ENCODE assay signal across 1 cellular context in genomic region chr3:71512544-71512943, GRCh38.
TF ChIP-seq lines count a peak whose summit lies in the region.

No MANE protein-coding gene starts in this region.

TF ChIP-seq in IMR-90, 13 proteins besides CTCF, POLR2A, EP300 and RAD21:
- TF ChIP-seq MXI1 (IDR thresholded peaks at IDR 0.05; ENCODE audit: borderline replicate concordance, low read depth, low read length) = no peak
- no peak for TF ChIP-seq NFE2L2 (IDR thresholded peaks at IDR 0.05; ENCODE audit: low read depth, low read length)
- TF ChIP-seq MAFK (IDR thresholded peaks at IDR 0.05; ENCODE audit: low read depth, low read length) = no peak
- no peak for TF ChIP-seq BHLHE40 (IDR thresholded peaks at IDR 0.05; ENCODE audit: low read depth, low read length)
- TF ChIP-seq ELK1 (IDR thresholded peaks at IDR 0.05; ENCODE audit: borderline replicate concordance, low read depth, low read length) = no peak
- no peak for TF ChIP-seq USF2 (IDR thresholded peaks at IDR 0.05; ENCODE audit: low read depth, low read length)
- no peak for TF ChIP-seq CHD1 (IDR thresholded peaks at IDR 0.05; ENCODE audit: low read depth, low read length)
- no peak for TF ChIP-seq RFX5 (IDR thresholded peaks at IDR 0.05; ENCODE audit: low read depth, low read length)
- TF ChIP-seq FOS (IDR thresholded peaks at IDR 0.05; ENCODE audit: low read depth, low read length) = no peak
